ENCODE assay signal across 8 cellular contexts in the genomic region with DNA sequence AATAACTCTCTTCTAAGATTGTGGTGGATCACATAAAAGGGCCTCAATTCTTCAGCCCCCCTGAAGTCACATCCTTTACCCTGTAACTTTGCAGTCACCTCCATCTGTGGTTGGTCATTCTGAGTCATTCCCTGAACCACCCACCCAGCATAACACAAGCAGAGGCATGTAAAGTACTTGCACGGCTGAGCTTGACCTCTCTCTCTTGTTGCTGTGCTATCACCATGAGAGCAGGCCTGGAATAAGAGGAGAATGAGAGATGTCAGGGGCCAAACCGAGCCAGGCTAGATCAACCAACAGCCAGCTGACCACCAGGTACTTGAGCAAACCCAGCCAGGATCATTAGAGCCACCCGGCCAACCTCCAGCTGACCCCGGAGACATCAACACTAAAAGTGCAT. TPM values are rescaled to one million over a fixed set of nuclear protein-coding genes. Genes with fewer than 3 reads are reported as not detected.
DNase-seq lines count a peak whose midpoint lies in the region; ATAC-seq and TF ChIP-seq lines count a peak whose summit lies in the region.

No MANE protein-coding gene starts in this region.

- TF ChIP-seq EP300 in sigmoid colon (IDR thresholded peaks at IDR 0.05) = no peak

- peak overlapping the region; percentile 99 for H3K27ac ChIP-seq in RWPE2 (ENCODE audit: poor library complexity, severe bottlenecking)
- H3K27ac ChIP-seq in tibial artery = no peak overlapping the region
- no peak overlapping the region for H3K27ac ChIP-seq in sigmoid colon

- no peaks in the 10 kb centered on the region for H3K27me3 ChIP-seq in RWPE2 (ENCODE audit: insufficient read depth, poor library complexity, severe bottlenecking)
- no peaks in the 10 kb centered on the region for H3K27me3 ChIP-seq in tibial artery
- no peaks in the 10 kb centered on the region for H3K27me3 ChIP-seq in sigmoid colon

- peaks cover 59% of the 10 kb centered on the region for H3K4me1 ChIP-seq in RWPE2 (ENCODE audit: insufficient read depth, poor library complexity, severe bottlenecking)
- H3K4me1 ChIP-seq in tibial artery = no peaks in the 10 kb centered on the region
- no peaks in the 10 kb centered on the region for H3K4me1 ChIP-seq in sigmoid colon

- WGBS in sigmoid colon, 2 donors = 82 to 83% methylated on average over 4 of the region's 4 CpGs

- DNase-seq in RWPE2 (ENCODE audit: low spot score) = peak; percentile 71
- DNase-seq in non-pigmented ciliary epithelial cell (ENCODE audit: low read depth) = peak; percentile 87
- no peak for DNase-seq in tibial artery
- no peak for DNase-seq in germinal center (ENCODE audit: low spot score)
- DNase-seq in midbrain (lab: John Stamatoyannopoulos, UW) = no peak
- DNase-seq in sigmoid colon = no peak

- no peak for TF ChIP-seq CTCF in RWPE2 (IDR thresholded peaks at IDR 0.05; ENCODE audit: poor library complexity, severe bottlenecking)
- no peak for TF ChIP-seq CTCF in tibial artery (IDR thresholded peaks at IDR 0.05)
- TF ChIP-seq CTCF in sigmoid colon (IDR thresholded peaks at IDR 0.05) = no peak

- H3K36me3 ChIP-seq in RWPE2 (ENCODE audit: low read depth) (no peaks in the 10 kb centered on the region), tibial artery (no peaks in the 10 kb centered on the region), sigmoid colon (no peaks in the 10 kb centered on the region)

- intact Hi-C loops in tibial artery (cut with DNase I; ENCODE audit: low total_unique reads) (no loop called here), sigmoid colon (cut with DNase I) (no loop called here)

- H3K9me3 ChIP-seq in RWPE2 (ENCODE audit: severe bottlenecking) = no peaks in the 10 kb centered on the region
- no peaks in the 10 kb centered on the region for H3K9me3 ChIP-seq in tibial artery
- no peaks in the 10 kb centered on the region for H3K9me3 ChIP-seq in sigmoid colon

- no peak for TF ChIP-seq POLR2A in sigmoid colon (IDR thresholded peaks at IDR 0.05)

- H3K4me3 ChIP-seq in RWPE2 (ENCODE audit: severe bottlenecking) = no peak overlapping the region
- no peak overlapping the region for H3K4me3 ChIP-seq in tibial artery
- H3K4me3 ChIP-seq in sigmoid colon = no peak overlapping the region

- ATAC-seq in GM18907 (IDR thresholded peaks at IDR 0.05; ENCODE audit: unreplicated experiment) (peak; percentile 83), HG02852 (IDR thresholded peaks at IDR 0.05; ENCODE audit: unreplicated experiment) (peak; percentile 83), RWPE2 (ENCODE audit: low read depth) (peak; percentile 57)

RNA-seq across cellular contexts. Expression of a gene that starts 13.5 kb away (rescaled TPM):
- total RNA-seq in sigmoid colon = 10 to 100 TPM in 3 of 4 donors, 1 to 10 TPM in 1; 9.3 to 22.3 (median 11.9) TPM
- 10 to 100 TPM; 16.8 to 29.6 (median 26.6) TPM for polyA plus RNA-seq in sigmoid colon

Comparison
In these comparisons a context has a peak if more than half of its experiments do, and no peak if none do; other contexts are left out.
1. DNase-seq: peak in RWPE2 (single experiment) and non-pigmented ciliary epithelial cell (single experiment); none in tibial artery (0 of 2), germinal center (single experiment), midbrain (single experiment) and sigmoid colon (single experiment).
2. Peak in every context shown above with its lines, with median percentiles within 50 percentile points of each other: ATAC-seq.